In genomic region chr3:140726061-140726460, GRCh38 we compare ENCODE assay signal across 23 cellular contexts. TPM values are rescaled to one million over a fixed set of nuclear protein-coding genes. Genes with fewer than 3 reads are reported as not detected.
DNase-seq lines count a peak whose midpoint lies in the region; ATAC-seq and TF ChIP-seq lines count a peak whose summit lies in the region.
"Had no signal": no experiment of that assay in that cellular context is flagged by ENCODE, and none has a peak within 500 bp of the region (broad histone marks: within the 10 kb centered on the region; RNA-seq: fewer than 3 reads in every experiment).

No MANE protein-coding gene starts in this region.

- H3K36me3 ChIP-seq in OCI-LY7 (ENCODE audit: insufficient read depth, low read length), result no peaks in the 10 kb centered on the region
- H3K36me3 ChIP-seq: SJSA1 had no signal

- intact Hi-C loops in OCI-LY7 (cut with micrococcal nuclease; ENCODE audit: unreplicated experiment), result no loop called here

- peak; percentile 14 for ATAC-seq in GM19324 (IDR thresholded peaks at IDR 0.05; ENCODE audit: low FRiP score, unreplicated experiment)
- ATAC-seq in HG02678 (IDR thresholded peaks at IDR 0.05; ENCODE audit: unreplicated experiment), result peak; percentile 20
- ATAC-seq in GM19463 (IDR thresholded peaks at IDR 0.05; ENCODE audit: unreplicated experiment), result no peak
- ATAC-seq in GM21367 (IDR thresholded peaks at IDR 0.05; ENCODE audit: unreplicated experiment), result no peak
- ATAC-seq: Right ventricle myocardium inferior had no signal

- no peaks in the 10 kb centered on the region for H3K9me3 ChIP-seq in OCI-LY7 (ENCODE audit: low read length)
- H3K9me3 ChIP-seq: SJSA1 had no signal

- H3K9me2 ChIP-seq in OCI-LY7 (ENCODE audit: insufficient read depth, low read length), result no peaks in the 10 kb centered on the region

- H3K4me2 ChIP-seq in OCI-LY7 (ENCODE audit: low read length), result no peak overlapping the region

- H2AFZ ChIP-seq in OCI-LY7 (ENCODE audit: low read length), result no peak overlapping the region

- H3K4me1 ChIP-seq in OCI-LY7 (ENCODE audit: insufficient read depth, low read length, poor library complexity, severe bottlenecking), result peaks cover 11% of the 10 kb centered on the region
- H3K4me1 ChIP-seq: SJSA1 had no signal

- DNase-seq in OCI-LY7 (ENCODE audit: low spot score) (peak; percentile 26), midbrain (lab: John Stamatoyannopoulos, UW) (no peak), HK-2 (ENCODE audit: unreplicated experiment) (no peak)
- DNase-seq: CD4-positive, alpha-beta T cell; COR-L47; DMS 273 treated with DMSO at 0.1 percent for 48 hours; DND-41; H7; NCI-H1105; NCI-H146; NCI-H2029; NCI-H2171; NCI-H345; NCI-H774; NK-92 treated with Interleukin-12 subunit alpha and Interleukin-12 subunit beta, amount 100 ng/mL, for 24 hours; OCI-M1 had no signal

- H3K27ac ChIP-seq in OCI-LY7 (ENCODE audit: low read depth, low read length, poor library complexity, severe bottlenecking), result no peak overlapping the region
- H3K27ac ChIP-seq: SJSA1 had no signal

- no TSS peak for BruUV-seq in OCI-LY7 (replicated peaks; lab: Mats Ljungman, UMichigan)

- CTCF ChIA-PET in OCI-LY7 (lab: Charles Lee; ENCODE audit: unreplicated experiment), result no interaction called here

- H3K4me3 ChIP-seq in OCI-LY7 (ENCODE audit: low read depth, low read length, poor library complexity, severe bottlenecking), result no peak overlapping the region
- H3K4me3 ChIP-seq: SJSA1 had no signal

- POLR2A ChIA-PET in OCI-LY7 (lab: Charles Lee), result interaction anchor here (0.6 to 1.3 kb wide), 2 partner anchors 29 to 378 kb away, joined by 3 read pairs; no protein-coding TSS in a partner anchor

- no peaks in the 10 kb centered on the region for H4K20me1 ChIP-seq in OCI-LY7 (ENCODE audit: insufficient read depth, low read length)

- no peaks in the 10 kb centered on the region for H3K79me2 ChIP-seq in OCI-LY7 (ENCODE audit: insufficient read depth, low read depth, low read length)

- no peak for TF ChIP-seq CTCF in OCI-LY7 (conservative IDR thresholded peaks at IDR 0.05; ENCODE audit: low read length)

RNA-seq across cellular contexts. Expression of gene TRIM42, which starts 48.2 kb away (rescaled TPM):
- total RNA-seq in OCI-LY7 (2014; rRNA removed; shearing (Covaris generic)), result not detected in 2 replicates
- total RNA-seq in OCI-LY7 (2022), result not detected in 2 replicates
- total RNA-seq: CD4-positive, alpha-beta T cell; H7; Right ventricle myocardium inferior; SJSA1; T-helper 1 cell treated with Interleukin-12 subunit alpha and Interleukin-12 subunit beta and Interleukin-4 antibody, amounts not matched to agents 30 ng/mL and 1 ng/mL, for 36 hours had no signal

Comparison
In these comparisons a context has a peak if more than half of its experiments do, and no peak if none do; other contexts are left out.
1. ATAC-seq: peak in GM19324 (single experiment) and HG02678 (single experiment); none in GM19463 (single experiment) and GM21367 (single experiment).